ENCODE assay signal across 9 cellular contexts in genomic region chr22:42780070-42780540, GRCh38. TPM values are rescaled to one million over a fixed set of nuclear protein-coding genes. Genes with fewer than 3 reads are reported as not detected.
DNase-seq lines count a peak whose midpoint lies in the region; ATAC-seq and TF ChIP-seq lines count a peak whose summit lies in the region.
"Had no signal": no experiment of that assay in that cellular context is flagged by ENCODE, and none has a peak within 500 bp of the region (broad histone marks: within the 10 kb centered on the region; RNA-seq: fewer than 3 reads in every experiment).

No MANE protein-coding gene starts in this region.

- no peaks in the 10 kb centered on the region for H3K36me3 Mint-ChIP-seq in activated B cell treated with CpG ODN at 0.5 μM for 24 hours (ENCODE audit: low read depth)

- H3K27ac Mint-ChIP-seq in activated B cell treated with CpG ODN at 0.5 μM for 24 hours, result no peak overlapping the region

- POLR2A ChIA-PET in HEK293 (lab: Yijun Ruan, JAX) (no interaction called here), activated B cell treated with CpG ODN at 0.5 μM for 24 hours (lab: Charles Lee) (no interaction called here)

- TF ChIP-seq EP300 in upper lobe of left lung (IDR thresholded peaks at IDR 0.05), result peak in 2 of 4 donors; percentile 3 to 40

- H3K4me3 ChIP-seq in HEK293 (ENCODE audit: low read depth, low read length), result no peak overlapping the region
- no peak overlapping the region for H3K4me3 ChIP-seq in epithelial cell of proximal tubule (ENCODE audit: low read depth, low read length)
- H3K4me3 ChIP-seq in upper lobe of left lung, result no peak overlapping the region

- H3K9me3 ChIP-seq in HEK293 (ENCODE audit: control insufficient read depth, insufficient read depth, low read depth, low read length) (no peaks in the 10 kb centered on the region), upper lobe of left lung (no peaks in the 10 kb centered on the region)

- ATAC-seq in activated B cell treated with CpG ODN at 0.5 μM for 24 hours (ENCODE audit: low read depth) (peak; percentile 80), upper lobe of left lung (ENCODE audit: low FRiP score in 2 of 2) (peak; percentile 78 to 91), HG02798 (IDR thresholded peaks at IDR 0.05; ENCODE audit: poor library complexity, unreplicated experiment) (no peak)

- no peaks in the 10 kb centered on the region for H3K27me3 ChIP-seq in upper lobe of left lung

- TF ChIP-seq POLR2A in upper lobe of left lung (IDR thresholded peaks at IDR 0.05), result no peak

- intact Hi-C loops in activated B cell treated with CpG ODN at 0.5 μM for 24 hours (cut with micrococcal nuclease), result loop anchor here (1.0 kb wide), 3 partner anchors 87 to 310 kb away; no protein-coding TSS in a partner anchor

- H3K4me3 Mint-ChIP-seq in activated B cell treated with CpG ODN at 0.5 μM for 24 hours, result no peak overlapping the region

- H3K27ac ChIP-seq in HEK293 (ENCODE audit: extremely low read depth, low read depth, low read length) (no peak overlapping the region), upper lobe of left lung (peak overlapping the region in 1 of 4 donors; percentile 31)

- TF ChIP-seq CTCF in HEK293 (tag by site-specific recombination; IDR thresholded peaks at IDR 0.05) (peak; percentile 95), activated B cell treated with CpG ODN at 0.5 μM for 24 hours (IDR thresholded peaks at IDR 0.05) (peak; percentile 31), epithelial cell of proximal tubule (conservative IDR thresholded peaks at IDR 0.05; ENCODE audit: low read depth, low read length) (peak; percentile 88), upper lobe of left lung (IDR thresholded peaks at IDR 0.05) (peak; percentile 67 to 94 (median 86))

- WGBS in upper lobe of left lung, 2 donors, result 19 to 26% methylated on average over 6 of the region's 6 CpGs

- H3K9me3 Mint-ChIP-seq in activated B cell treated with CpG ODN at 0.5 μM for 24 hours, result no peaks in the 10 kb centered on the region

- H3K4me1 ChIP-seq in HEK293 (ENCODE audit: control insufficient read depth, insufficient read depth, low read length) (no peaks in the 10 kb centered on the region), upper lobe of left lung (peaks cover 4 to 7% (median 5%) of the 10 kb centered on the region in 4 donors)

- peak; percentile 77 for DNase-seq in CMK (ENCODE audit: low read depth)
- DNase-seq in NCI-H460 (ENCODE audit: extremely low read depth, low read depth), result peak; percentile 75
- DNase-seq in activated B cell treated with CpG ODN at 0.5 μM for 24 hours, result no peak
- peak; percentile 84 for DNase-seq in epithelial cell of proximal tubule (ENCODE audit: low read depth)
- DNase-seq in mucosa of gallbladder (ENCODE audit: low spot score), result peak; percentile 81
- peak in 1 of 2 donors; percentile 51 for DNase-seq in upper lobe of left lung

- CTCF ChIA-PET in HEK293 (lab: Yijun Ruan, JAX) (interaction anchor here (0.7 to 3.1 kb wide), 18 partner anchors 16 to 1034 kb away, joined by 3 to 16 read pairs (median 4); no protein-coding TSS in a partner anchor), activated B cell treated with CpG ODN at 0.5 μM for 24 hours (lab: Charles Lee) (interaction anchor here (0.7 to 2.0 kb wide), 7 partner anchors 9 to 356 kb away, joined by 3 to 5 read pairs (median 3); no protein-coding TSS in a partner anchor)

- peaks cover 2% of the 10 kb centered on the region for H3K4me1 Mint-ChIP-seq in activated B cell treated with CpG ODN at 0.5 μM for 24 hours

- H3K36me3 ChIP-seq in HEK293 (ENCODE audit: control insufficient read depth in 2 of 2, insufficient read depth in 1 of 2, low read length in 2 of 2) (no peaks in the 10 kb centered on the region), upper lobe of left lung (no peaks in the 10 kb centered on the region)

- H3K27me3 Mint-ChIP-seq in activated B cell treated with CpG ODN at 0.5 μM for 24 hours, result no peaks in the 10 kb centered on the region

TF ChIP-seq in HEK293, 187 proteins besides CTCF, POLR2A, EP300 and RAD21:
- TF ChIP-seq ZSCAN30 (tag by site-specific recombination; IDR thresholded peaks at IDR 0.05) (peak; percentile 57; the same call in 1 of the 2 replicates), ZBTB17 (tag by site-specific recombination; IDR thresholded peaks at IDR 0.05) (peak; percentile 73), ZEB2 (tag by site-specific recombination; IDR thresholded peaks at IDR 0.05) (peak; percentile 31; the same call in 1 of the 2 replicates), YY2 (tag by site-specific recombination; IDR thresholded peaks at IDR 0.05) (no peak), ZBTB48 (tag by site-specific recombination; IDR thresholded peaks at IDR 0.05) (0 out of 2 replicates have a peak, but pooled peaks have one; percentile 10), IKZF3 (tag by site-specific recombination; IDR thresholded peaks at IDR 0.05) (peak; percentile 36; the same call in 1 of the 2 replicates), FEZF1 (tag by site-specific recombination; IDR thresholded peaks at IDR 0.05) (no peak), SP7 (tag by site-specific recombination; IDR thresholded peaks at IDR 0.05) (peak; percentile 50), ZNF639 (tag by site-specific recombination; IDR thresholded peaks at IDR 0.05) (no peak), ZNF2 (tag by site-specific recombination; IDR thresholded peaks at IDR 0.05) (peak; percentile 100), ZNF366 (tag by site-specific recombination; conservative IDR thresholded peaks at IDR 0.05) (peak; percentile 57), ZNF654 (tag by site-specific recombination; IDR thresholded peaks at IDR 0.05; ENCODE audit: low read depth) (peak; percentile 80), ZNF785 (tag by site-specific recombination; IDR thresholded peaks at IDR 0.05) (0 out of 2 replicates have a peak, but pooled peaks have one; percentile 43), ZBTB7A (tag by site-specific recombination; IDR thresholded peaks at IDR 0.05; ENCODE audit: low read depth) (no peak), ZNF692 (tag by site-specific recombination; IDR thresholded peaks at IDR 0.05) (0 out of 2 replicates have a peak, but pooled peaks have one; percentile 14), ZNF132 (tag by site-specific recombination; IDR thresholded peaks at IDR 0.05; ENCODE audit: borderline replicate concordance) (no peak), TRIM28 (IDR thresholded peaks at IDR 0.05; ENCODE audit: borderline replicate concordance, low read length) (peak; percentile 82; the same call in 1 of the 2 replicates), ZXDB (tag by site-specific recombination; IDR thresholded peaks at IDR 0.05) (0 out of 2 replicates have a peak, but pooled peaks have one; percentile 21)

RNA-seq across cellular contexts. Expression of gene A4GALT, which starts 59.4 kb away (rescaled TPM):
- total RNA-seq in NCI-H460 (2014; rRNA removed; shearing (Covaris generic)), result 9.8 and 10.4 TPM in 2 replicates
- polyA plus RNA-seq in NCI-H460 (2014; cell fraction: nucleus; rRNA removed), result 8.9 and 11.3 TPM in 2 replicates
- total RNA-seq in activated B cell treated with CpG ODN at 0.5 μM for 24 hours (16.9 and 18.4 TPM in 2 replicates), epithelial cell of proximal tubule (16.2 and 17.8 TPM in 2 replicates), mucosa of gallbladder (8.7 TPM), upper lobe of left lung (10 to 100 TPM in 5 of 6 donors, 1 to 10 TPM in 1; 7.7 to 30.0 (median 16.1) TPM)
- total RNA-seq: T-helper 2 cell treated with Interferon-gamma antibody and Interleukin-4, amounts not matched to agents 100 ng/mL and 5 ng/mL, for 36 hours had no signal

Comparison
In these comparisons a context has a peak if more than half of its experiments do, and no peak if none do; other contexts are left out.
1. CTCF ChIP-seq: peak in every context shown above with its lines; median percentile 95 in HEK293; 88 in epithelial cell of proximal tubule; 86 in upper lobe of left lung; 31 in activated B cell treated with CpG ODN at 0.5 μM for 24 hours.